Comparison of ENCODE assay signal across 19 cellular contexts in the genomic region with DNA sequence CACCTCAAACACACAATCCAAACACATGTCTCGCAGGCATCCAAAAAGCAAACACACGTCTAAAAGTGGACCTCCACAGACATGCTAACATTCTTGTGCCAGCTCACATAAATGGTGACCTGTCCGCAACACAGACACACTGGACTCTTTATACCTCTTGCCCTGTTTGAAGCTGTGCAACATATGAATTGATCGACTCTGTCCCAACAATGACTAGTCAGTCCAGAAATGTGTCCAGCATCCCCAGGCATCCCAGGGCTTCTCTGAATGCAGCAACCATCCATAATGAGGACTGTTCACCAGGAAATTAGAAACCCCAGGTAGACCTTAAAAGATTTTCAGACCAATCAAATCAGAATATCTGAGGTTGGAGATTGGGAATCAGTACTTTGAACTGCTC. TPM values are rescaled to one million over a fixed set of nuclear protein-coding genes. Genes with fewer than 3 reads are reported as not detected.
DNase-seq lines count a peak whose midpoint lies in the region; ATAC-seq, FAIRE-seq and TF ChIP-seq lines count a peak whose summit lies in the region.
"Had no signal": no experiment of that assay in that cellular context is flagged by ENCODE, and none has a peak within 500 bp of the region (broad histone marks: within the 10 kb centered on the region; RNA-seq: fewer than 3 reads in every experiment).

No MANE protein-coding gene starts in this region.

- WGBS in tibial nerve, 2 donors, result 37 to 41% methylated on average over 4 of the region's 4 CpGs

- peaks cover 22% of the 10 kb centered on the region for H3K4me1 Mint-ChIP-seq in astrocyte (ENCODE audit: low read depth, unreplicated experiment)

- H3K9me3 ChIP-seq in astrocyte (ENCODE audit: insufficient read depth, low read depth, low read length) (no peaks in the 10 kb centered on the region), lower lobe of right lung (no peaks in the 10 kb centered on the region), stomach smooth muscle (ENCODE audit: control insufficient read depth in 2 of 2, low read length in 2 of 2) (no peaks in the 10 kb centered on the region), tibial nerve (no peaks in the 10 kb centered on the region)
- H3K9me3 ChIP-seq: neutrophil had no signal

- H3K4me3 ChIP-seq in astrocyte (ENCODE audit: insufficient read depth, low read depth, low read length) (no peak overlapping the region), lower lobe of right lung (peak overlapping the region; percentile 50), stomach smooth muscle (ENCODE audit: low read length in 2 of 2) (peak overlapping the region; percentile 83 to 95), tibial nerve (peak overlapping the region in 1 of 4 donors; percentile 56)

- DNase-seq in EL, result peak; percentile 44
- DNase-seq in astrocyte (ENCODE audit: low read depth), result no peak
- DNase-seq in lower lobe of right lung, result no peak
- DNase-seq in NOMO-1 treated with DMSO at 0.1 percent for 48 hours (lab: John Stamatoyannopoulos, UW; ENCODE audit: unreplicated experiment), result no peak
- no peak for DNase-seq in tibial nerve (ENCODE audit: low spot score in 2 of 2)
- DNase-seq in GM19238 (ENCODE audit: insufficient read length, low spot score), result no peak
- no peak for DNase-seq in SIG-M5 treated with dmso at 0.1 percent for 504 hours (lab: John Stamatoyannopoulos, UW; ENCODE audit: unreplicated experiment)
- DNase-seq: activated CD4-positive, alpha-beta T cell treated with anti-CD3 and anti-CD28 coated beads for 4 hours; DMS79 treated with DMSO at 0.1 percent for 48 hours; islet precursor cell; mesendoderm; NCI-H1105; small intestine; stimulated activated CD4-positive, alpha-beta T cell treated with anti-CD3 and anti-CD28 coated beads, Interleukin-4, amount 100 ng/mL, for 24 hours had no signal

- TF ChIP-seq POLR2A in tibial nerve (IDR thresholded peaks at IDR 0.05), result no peak

- peaks cover 73% of the 10 kb centered on the region for H3K79me2 ChIP-seq in astrocyte (ENCODE audit: insufficient read depth, low read length)

- peaks cover 5% of the 10 kb centered on the region for H3K36me3 Mint-ChIP-seq in astrocyte (ENCODE audit: low read depth, unreplicated experiment)

- H3K36me3 ChIP-seq in astrocyte (ENCODE audit: insufficient read depth, low read length), result no peaks in the 10 kb centered on the region
- H3K36me3 ChIP-seq in lower lobe of right lung, result no peaks in the 10 kb centered on the region
- peaks cover 0 to 3% of the 10 kb centered on the region in 2 donors for H3K36me3 ChIP-seq in stomach smooth muscle (ENCODE audit: control insufficient read depth in 2 of 2, insufficient read depth in 2 of 2, low read length in 2 of 2)
- no peaks in the 10 kb centered on the region for H3K36me3 ChIP-seq in tibial nerve
- H3K36me3 ChIP-seq: neutrophil had no signal

- H3K9me3 Mint-ChIP-seq in astrocyte (ENCODE audit: unreplicated experiment), result peaks cover 2% of the 10 kb centered on the region

- no peak for ATAC-seq in lower lobe of right lung

- H3K27me3 ChIP-seq in astrocyte (ENCODE audit: insufficient read depth, low read length), result no peaks in the 10 kb centered on the region
- H3K27me3 ChIP-seq in lower lobe of right lung (ENCODE audit: low read depth), result no peaks in the 10 kb centered on the region
- no peaks in the 10 kb centered on the region for H3K27me3 ChIP-seq in stomach smooth muscle (ENCODE audit: control insufficient read depth in 1 of 2, insufficient read depth in 2 of 2, low read length in 2 of 2)
- H3K27me3 ChIP-seq in tibial nerve, result no peaks in the 10 kb centered on the region

- H3K4me2 ChIP-seq in astrocyte (ENCODE audit: low read length), result peak overlapping the region; percentile 93

- H3K27ac ChIP-seq in astrocyte (ENCODE audit: low read depth, low read length), result no peak overlapping the region
- no peak overlapping the region for H3K27ac ChIP-seq in lower lobe of right lung
- H3K27ac ChIP-seq in stomach smooth muscle (ENCODE audit: low read length), result peak overlapping the region; percentile 95
- H3K27ac ChIP-seq in tibial nerve, result peak overlapping the region in 2 of 4 donors; percentile 85 to 93
- H3K27ac ChIP-seq: C4-2B, neutrophil had no signal

- no peak for TF ChIP-seq CTCF in astrocyte (IDR thresholded peaks at IDR 0.05; ENCODE audit: insufficient read depth, low read depth, low read length)
- no peak for TF ChIP-seq CTCF in lower lobe of right lung (IDR thresholded peaks at IDR 0.05)
- TF ChIP-seq CTCF in tibial nerve (IDR thresholded peaks at IDR 0.05), result no peak

- H2AFZ ChIP-seq in astrocyte (ENCODE audit: low read depth, low read length), result no peak overlapping the region

- intact Hi-C loops in lower lobe of right lung (cut with DNase I), result no loop called here

- no peak overlapping the region for H3K9ac ChIP-seq in astrocyte (ENCODE audit: low read length)
- H3K9ac ChIP-seq in stomach smooth muscle (ENCODE audit: low read length in 2 of 2), result peak overlapping the region; percentile 95 to 97

- peaks cover 36% of the 10 kb centered on the region for H3K4me1 ChIP-seq in astrocyte (ENCODE audit: insufficient read depth, low read length)
- no peaks in the 10 kb centered on the region for H3K4me1 ChIP-seq in lower lobe of right lung
- peaks cover 25% of the 10 kb centered on the region for H3K4me1 ChIP-seq in stomach smooth muscle (ENCODE audit: control insufficient read depth, insufficient read depth, low read length)
- H3K4me1 ChIP-seq in tibial nerve, result peaks cover 0 to 43% (median 11%) of the 10 kb centered on the region in 4 donors

- no peaks in the 10 kb centered on the region for H3K27me3 Mint-ChIP-seq in astrocyte (ENCODE audit: low read depth, unreplicated experiment)

- peaks cover 24% of the 10 kb centered on the region for H4K20me1 ChIP-seq in astrocyte (ENCODE audit: insufficient read depth, low read length)

- peak; percentile 9 for FAIRE-seq in astrocyte (lab: Jason Lieb, UNC)
- FAIRE-seq: GM18507, H54, small intestine had no signal

- no peak for TF ChIP-seq EP300 in tibial nerve (IDR thresholded peaks at IDR 0.05)

- peak overlapping the region; percentile 60 for H3K4me3 Mint-ChIP-seq in astrocyte (ENCODE audit: unreplicated experiment)

- no peak overlapping the region for H3K27ac Mint-ChIP-seq in astrocyte (ENCODE audit: unreplicated experiment)

RNA-seq across cellular contexts. Expression of a gene that starts 3.2 kb away (rescaled TPM):
- total RNA-seq in astrocyte (15.3 and 23.2 TPM in 2 replicates), lower lobe of right lung (47.0 TPM), tibial nerve (100 to 1,000 TPM in 2 of 4 donors, 10 to 100 TPM in 2; 76.5 to 120 (median 103) TPM)
